ENCODE assay signal across 8 cellular contexts in the genomic region with DNA sequence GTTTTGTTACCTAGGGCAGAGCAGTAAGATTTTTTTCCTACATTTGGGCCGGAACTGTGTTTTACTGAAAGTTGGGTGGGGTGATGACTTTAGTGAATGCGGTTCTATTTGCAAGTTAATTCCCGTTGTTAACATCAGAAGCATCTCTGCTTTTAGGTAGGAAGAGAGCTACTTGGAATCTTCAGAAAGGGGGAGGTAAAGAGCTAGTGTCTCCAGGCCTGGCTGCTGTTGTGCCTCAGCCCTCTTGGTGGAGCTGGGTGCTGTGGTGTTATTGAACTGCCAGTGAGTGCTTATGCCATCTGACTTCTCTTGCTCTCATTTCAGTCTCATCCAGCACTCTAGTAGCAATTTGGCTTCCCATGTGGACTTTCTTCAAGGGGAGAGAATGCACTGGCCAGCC. TPM values are rescaled to one million over a fixed set of nuclear protein-coding genes. Genes with fewer than 3 reads are reported as not detected.
DNase-seq lines count a peak whose midpoint lies in the region; ATAC-seq, FAIRE-seq and TF ChIP-seq lines count a peak whose summit lies in the region.

No MANE protein-coding gene starts in this region.

- peaks cover 5% of the 10 kb centered on the region for H3K27me3 Mint-ChIP-seq in CD4-positive, CD25-positive, alpha-beta regulatory T cell
- no peaks in the 10 kb centered on the region for H3K27me3 Mint-ChIP-seq in activated B cell treated with CpG ODN at 0.5 μM for 24 hours
- H3K27me3 Mint-ChIP-seq in activated naive CD4-positive, alpha-beta T cell treated with anti-CD3 and anti-CD28 coated beads, Interleukin-2, amount 10 ng/mL, durations not matched to agents 7 days and 5 days: peaks cover 4% of the 10 kb centered on the region

- peaks cover 14 to 52% (median 35%) of the 10 kb centered on the region in 4 donors for H3K4me1 Mint-ChIP-seq in CD4-positive, CD25-positive, alpha-beta regulatory T cell
- H3K4me1 Mint-ChIP-seq in activated B cell treated with CpG ODN at 0.5 μM for 24 hours: peaks cover 49% of the 10 kb centered on the region
- peaks cover 35% of the 10 kb centered on the region for H3K4me1 Mint-ChIP-seq in activated naive CD4-positive, alpha-beta T cell treated with anti-CD3 and anti-CD28 coated beads, Interleukin-2, amount 10 ng/mL, durations not matched to agents 7 days and 5 days

- peak overlapping the region in 3 of 4 donors; percentile 21 to 70 (median 49) for H3K4me3 Mint-ChIP-seq in CD4-positive, CD25-positive, alpha-beta regulatory T cell
- no peak overlapping the region for H3K4me3 Mint-ChIP-seq in activated B cell treated with CpG ODN at 0.5 μM for 24 hours
- no peak overlapping the region for H3K4me3 Mint-ChIP-seq in activated naive CD4-positive, alpha-beta T cell treated with anti-CD3 and anti-CD28 coated beads, Interleukin-2, amount 10 ng/mL, durations not matched to agents 7 days and 5 days

- POLR2A ChIA-PET in HEK293 (lab: Yijun Ruan, JAX) (interaction anchor here (0.6 kb wide), 1 partner anchor 22 kb away, joined by 5 read pairs; no protein-coding TSS in a partner anchor), activated B cell treated with CpG ODN at 0.5 μM for 24 hours (lab: Charles Lee) (interaction anchor here (0.6 kb wide), 1 partner anchor 55 kb away, joined by 3 read pairs; no protein-coding TSS in a partner anchor)

- no peak overlapping the region for H3K4me3 ChIP-seq in CD4-positive, CD25-positive, alpha-beta regulatory T cell (ENCODE audit: low read depth, low read length)
- H3K4me3 ChIP-seq in HEK293 (ENCODE audit: low read depth, low read length) (no peak overlapping the region), iPS DF 6.9 (ENCODE audit: low read length) (no peak overlapping the region), heart left ventricle (no peak overlapping the region)

- H3K4me1 ChIP-seq in CD4-positive, CD25-positive, alpha-beta regulatory T cell (ENCODE audit: control insufficient read depth, insufficient read depth, low read length, poor library complexity, severe bottlenecking): peaks cover 33% of the 10 kb centered on the region
- no peaks in the 10 kb centered on the region for H3K4me1 ChIP-seq in HEK293 (ENCODE audit: control insufficient read depth, insufficient read depth, low read length)
- 0 out of 2 replicates have a peak, but pooled peaks cover 1% of the 10 kb centered on the region for H3K4me1 ChIP-seq in iPS DF 6.9 (ENCODE audit: control insufficient read depth, insufficient read depth, low read length)
- peaks cover 8 to 35% (median 15%) of the 10 kb centered on the region in 12 donors for H3K4me1 ChIP-seq in heart left ventricle

- CTCF ChIA-PET in HEK293 (lab: Yijun Ruan, JAX) (interaction anchor here (0.7 to 1.1 kb wide), 4 partner anchors 14 to 124 kb away, joined by 3 to 6 read pairs (median 5); no protein-coding TSS in a partner anchor), activated B cell treated with CpG ODN at 0.5 μM for 24 hours (lab: Charles Lee) (no interaction called here)
- CTCF ChIA-PET in activated naive CD4-positive, alpha-beta T cell treated with anti-CD3 and anti-CD28 coated beads, Interleukin-2, amount 10 ng/mL, durations not matched to agents 7 days and 5 days (lab: Charles Lee): interaction anchor here (0.7 to 1.4 kb wide), 3 partner anchors 49 to 382 kb away, joined by 3 to 13 read pairs (median 3); no protein-coding TSS in a partner anchor

- no peaks in the 10 kb centered on the region for H3K9me3 ChIP-seq in CD4-positive, CD25-positive, alpha-beta regulatory T cell (ENCODE audit: control insufficient read depth in 2 of 2, low read length in 2 of 2)
- no peaks in the 10 kb centered on the region for H3K9me3 ChIP-seq in HEK293 (ENCODE audit: control insufficient read depth, insufficient read depth, low read depth, low read length)
- no peaks in the 10 kb centered on the region for H3K9me3 ChIP-seq in iPS DF 6.9 (ENCODE audit: control insufficient read depth, insufficient read depth, low read length)
- H3K9me3 ChIP-seq in heart left ventricle: no peaks in the 10 kb centered on the region

- no peak overlapping the region for H3K27ac ChIP-seq in CD4-positive, CD25-positive, alpha-beta regulatory T cell (ENCODE audit: insufficient read depth, low read length, poor library complexity, severe bottlenecking)
- no peak overlapping the region for H3K27ac ChIP-seq in HEK293 (ENCODE audit: extremely low read depth, low read depth, low read length)
- no peak overlapping the region for H3K27ac ChIP-seq in iPS DF 6.9 (ENCODE audit: low read length)
- H3K27ac ChIP-seq in heart left ventricle: no peak overlapping the region

- DNase-seq in CD4-positive, CD25-positive, alpha-beta regulatory T cell: peak in 1 of 3 donors; percentile 22
- DNase-seq in activated B cell treated with CpG ODN at 0.5 μM for 24 hours (no peak), iPS DF 6.9 (ENCODE audit: low read depth, low spot score) (peak; percentile 76), GM12892 (ENCODE audit: insufficient read length) (no peak), heart left ventricle (no peak)
- DNase-seq in stimulated activated CD4-positive, alpha-beta T cell treated with anti-CD3 and anti-CD28 coated beads, Interleukin-15, amount 100 ng/mL, for 24 hours: no peak
- no peak for DNase-seq in activated naive CD4-positive, alpha-beta T cell treated with anti-CD3 and anti-CD28 coated beads, Interleukin-2, amount 10 ng/mL, durations not matched to agents 7 days and 5 days

- peak; percentile 79 for TF ChIP-seq CTCF in HEK293 (tag by site-specific recombination; IDR thresholded peaks at IDR 0.05)
- no peak for TF ChIP-seq CTCF in activated B cell treated with CpG ODN at 0.5 μM for 24 hours (IDR thresholded peaks at IDR 0.05)
- peak in 1 of 12 donors; percentile 17 for TF ChIP-seq CTCF in heart left ventricle (IDR thresholded peaks at IDR 0.05)

- FAIRE-seq in GM12892 (lab: Jason Lieb, UNC): no peak

- ATAC-seq in CD4-positive, CD25-positive, alpha-beta regulatory T cell (ENCODE audit: low read depth in 2 of 2): no peak
- ATAC-seq in activated B cell treated with CpG ODN at 0.5 μM for 24 hours (ENCODE audit: low read depth) (no peak), heart left ventricle (no peak)

- H3K36me3 Mint-ChIP-seq in CD4-positive, CD25-positive, alpha-beta regulatory T cell: peaks cover 24% of the 10 kb centered on the region
- H3K36me3 Mint-ChIP-seq in activated B cell treated with CpG ODN at 0.5 μM for 24 hours (ENCODE audit: low read depth): peaks cover 58% of the 10 kb centered on the region
- H3K36me3 Mint-ChIP-seq in activated naive CD4-positive, alpha-beta T cell treated with anti-CD3 and anti-CD28 coated beads, Interleukin-2, amount 10 ng/mL, durations not matched to agents 7 days and 5 days: peaks cover 28% of the 10 kb centered on the region

- peaks cover 44% of the 10 kb centered on the region for H3K36me3 ChIP-seq in CD4-positive, CD25-positive, alpha-beta regulatory T cell (ENCODE audit: control insufficient read depth, insufficient read depth, low read length)
- H3K36me3 ChIP-seq in HEK293 (ENCODE audit: control insufficient read depth in 2 of 2, insufficient read depth in 1 of 2, low read length in 2 of 2) (peaks cover 41 to 54% of the 10 kb centered on the region in 2 experiments), iPS DF 6.9 (ENCODE audit: control insufficient read depth, insufficient read depth, low read length) (peaks cover 15% of the 10 kb centered on the region), heart left ventricle (peaks cover 0 to 58% (median 52%) of the 10 kb centered on the region in 9 donors)

- H3K27ac Mint-ChIP-seq in CD4-positive, CD25-positive, alpha-beta regulatory T cell: peak overlapping the region; percentile 2 to 62 (median 18)
- peak overlapping the region; percentile 47 for H3K27ac Mint-ChIP-seq in activated B cell treated with CpG ODN at 0.5 μM for 24 hours
- H3K27ac Mint-ChIP-seq in activated naive CD4-positive, alpha-beta T cell treated with anti-CD3 and anti-CD28 coated beads, Interleukin-2, amount 10 ng/mL, durations not matched to agents 7 days and 5 days: no peak overlapping the region

- TF ChIP-seq POLR2A in GM12892 (IDR thresholded peaks at IDR 0.05; ENCODE audit: low read depth, low read length) (no peak), heart left ventricle (IDR thresholded peaks at IDR 0.05) (no peak)

- no peaks in the 10 kb centered on the region for H3K27me3 ChIP-seq in CD4-positive, CD25-positive, alpha-beta regulatory T cell (ENCODE audit: control insufficient read depth, insufficient read depth, low read length)
- H3K27me3 ChIP-seq in iPS DF 6.9 (ENCODE audit: control insufficient read depth, insufficient read depth, low read length): no peaks in the 10 kb centered on the region
- H3K27me3 ChIP-seq in heart left ventricle: no peaks in the 10 kb centered on the region

- no peaks in the 10 kb centered on the region for H3K9me3 Mint-ChIP-seq in CD4-positive, CD25-positive, alpha-beta regulatory T cell
- no peaks in the 10 kb centered on the region for H3K9me3 Mint-ChIP-seq in activated B cell treated with CpG ODN at 0.5 μM for 24 hours
- no peaks in the 10 kb centered on the region for H3K9me3 Mint-ChIP-seq in activated naive CD4-positive, alpha-beta T cell treated with anti-CD3 and anti-CD28 coated beads, Interleukin-2, amount 10 ng/mL, durations not matched to agents 7 days and 5 days

- intact Hi-C loops in activated B cell treated with CpG ODN at 0.5 μM for 24 hours (cut with micrococcal nuclease) (loop anchor here (5.0 kb wide), 2 partner anchors 126 to 426 kb away; no protein-coding TSS in a partner anchor), heart left ventricle (cut with DNase I) (loop anchor here in 7 of 10 donors (5.0 to 10.0 kb wide), 5 partner anchors 54 to 426 kb away; a partner anchor contains a TSS)

- WGBS in iPS DF 6.9 (ENCODE audit: insufficient coverage, insufficient read length): no CpG with 5 or more reads among the region's 3 CpGs
- 52 to 60% (median 58%) methylated on average over 3 of the region's 3 CpGs for WGBS in heart left ventricle, 4 donors

TF ChIP-seq in HEK293, 187 proteins besides CTCF, POLR2A, EP300 and RAD21 (continues in another document):
- TF ChIP-seq PRDM1 (tag by site-specific recombination; IDR thresholded peaks at IDR 0.05): 0 out of 2 replicates have a peak, but pooled peaks have one; percentile 31

RNA-seq across cellular contexts. Expression of a gene that starts 3.4 kb away (rescaled TPM):
- 48.4 TPM for total RNA-seq in CD4-positive, CD25-positive, alpha-beta regulatory T cell
- 10 to 100 TPM in 2 of 4 donors, 1 to 10 TPM in 2; 8.0 to 10.6 (median 9.9) TPM for polyA plus RNA-seq in CD4-positive, CD25-positive, alpha-beta regulatory T cell
- total RNA-seq in activated B cell treated with CpG ODN at 0.5 μM for 24 hours (48.3 and 49.3 TPM in 2 replicates), heart left ventricle (10 to 100 TPM; 10.7 to 32.2 (median 18.5) TPM)
- polyA plus RNA-seq in GM12892 (2012; ENCODE audit: missing spikeins): 15.6 TPM
- polyA plus RNA-seq in heart left ventricle: 1 to 10 TPM; 5.6 to 9.5 TPM

RNA-seq across cellular contexts. Expression of a gene that starts 54.0 kb away (rescaled TPM):
- total RNA-seq in CD4-positive, CD25-positive, alpha-beta regulatory T cell: 25.0 TPM
- polyA plus RNA-seq in CD4-positive, CD25-positive, alpha-beta regulatory T cell: 1 to 10 TPM; 5.7 to 9.6 (median 8.3) TPM
- 23.3 and 24.3 TPM in 2 replicates for total RNA-seq in activated B cell treated with CpG ODN at 0.5 μM for 24 hours
- polyA plus RNA-seq in GM12892 (2012; ENCODE audit: missing spikeins): 16.3 TPM
- 10 to 100 TPM; 23.5 to 31.7 (median 26.8) TPM for total RNA-seq in heart left ventricle
- 10 to 100 TPM; 14.4 to 24.6 TPM for polyA plus RNA-seq in heart left ventricle

Comparison
In these comparisons a context has a peak if more than half of its experiments do, and no peak if none do; other contexts are left out.
1. H3K4me3 Mint-ChIP-seq: peak in CD4-positive, CD25-positive, alpha-beta regulatory T cell (3 of 4); none in activated B cell treated with CpG ODN at 0.5 μM for 24 hours (single experiment) and activated naive CD4-positive, alpha-beta T cell treated with anti-CD3 and anti-CD28 coated beads, Interleukin-2, amount 10 ng/mL, durations not matched to agents 7 days and 5 days (single experiment).